In the genomic region with DNA sequence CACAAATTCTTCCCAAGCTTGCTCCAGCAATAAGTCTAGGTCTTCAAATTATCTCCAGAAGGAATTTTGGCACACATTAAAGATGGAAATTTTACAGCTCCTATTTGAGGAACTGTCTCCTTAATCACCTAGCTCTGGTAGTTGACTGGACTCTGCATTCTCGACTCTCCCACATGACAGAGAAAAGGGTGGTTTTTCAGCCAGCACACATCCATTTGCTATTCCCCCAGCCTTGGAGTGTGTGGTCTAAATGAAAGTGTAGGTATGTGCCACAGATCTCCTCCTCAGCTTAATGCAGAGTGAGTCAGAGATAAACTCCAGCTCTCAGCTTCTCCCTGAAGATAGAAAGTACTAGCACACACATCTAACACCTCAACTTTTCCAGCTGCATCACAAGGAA, we compare ENCODE assay signal across 28 cellular contexts.
A peak's percentile ranks its signal among the peaks of the same experiment; 100 is the strongest.
DNase-seq lines count a peak whose midpoint lies in the region; ATAC-seq and TF ChIP-seq lines count a peak whose summit lies in the region.
"Had no signal": no experiment of that assay in that cellular context is flagged by ENCODE, and none has a peak within 500 bp of the region (broad histone marks: within the 10 kb centered on the region; RNA-seq: fewer than 3 reads in every experiment).

No MANE protein-coding gene starts in this region.

- peak; percentile 23 for DNase-seq in AG04449 (ENCODE audit: low read depth, low spot score)
- DNase-seq in HT1080 (ENCODE audit: low read depth), result peak; percentile 52
- DNase-seq in astrocyte of the spinal cord (ENCODE audit: low read depth, low spot score), result peak; percentile 19
- peak; percentile 66 for DNase-seq in iris pigment epithelial cell (ENCODE audit: low read depth)
- DNase-seq in GM03348 (ENCODE audit: low spot score), result no peak
- DNase-seq in heart left ventricle, result no peak
- DNase-seq: 8988T; activated B cell treated with CpG ODN at 0.5 μM for 24 hours; activated CD4-positive, alpha-beta T cell treated with anti-CD3 and anti-CD28 coated beads, Interleukin-2, amount 10 ng/mL, durations not matched to agents 7 days and 5 days; activated effector memory CD4-positive, alpha-beta T cell treated with anti-CD3 and anti-CD28 coated beads, Interleukin-2, amount 50 U/mL, for 16 hours; activated T-cell treated with anti-CD3 and anti-CD28 coated beads, Interleukin-2, amount 50 U/mL, for 24 hours; anterior cingulate cortex; central memory CD4-positive, alpha-beta T cell; DMS79; erythroblast; foreskin fibroblast; H9; NCI-H1048; NCI-H2107; NCI-H446 treated with DMSO at 0.1 percent for 48 hours; NCI-H774; nephron progenitor cell; pancreas; SJCRH30; stimulated activated naive CD4-positive, alpha-beta T cell had no signal

- ATAC-seq in GM19035 (IDR thresholded peaks at IDR 0.05; ENCODE audit: unreplicated experiment) (no peak), gastroesophageal sphincter (no peak), heart left ventricle (no peak)
- ATAC-seq: pancreas had no signal

- TF ChIP-seq CTCF in AG04449 (IDR thresholded peaks at IDR 0.05; ENCODE audit: insufficient read depth, low read length, missing control alignments), result no peak
- TF ChIP-seq CTCF in astrocyte of the spinal cord (IDR thresholded peaks at IDR 0.05; ENCODE audit: low read depth, low read length), result no peak
- no peak for TF ChIP-seq CTCF in gastroesophageal sphincter (IDR thresholded peaks at IDR 0.05)
- TF ChIP-seq CTCF in heart left ventricle (IDR thresholded peaks at IDR 0.05), result no peak

- no peak overlapping the region for H3K27ac ChIP-seq in gastroesophageal sphincter
- no peak overlapping the region for H3K27ac ChIP-seq in heart left ventricle
- H3K27ac ChIP-seq: pancreas, SJCRH30, skin epidermis had no signal

- WGBS in gastroesophageal sphincter (ENCODE audit: low coverage in 1 of 2), 2 donors, result 100% methylated on average over 1 of the region's 1 CpG; no CpG with 5 or more reads in 1 of the 2 donors
- WGBS in heart left ventricle, 4 donors, result 42 to 64% (median 61%) methylated on average over 1 of the region's 1 CpG

- H3K4me1 ChIP-seq in gastroesophageal sphincter (no peaks in the 10 kb centered on the region), heart left ventricle (no peaks in the 10 kb centered on the region)
- H3K4me1 ChIP-seq: pancreas, SJCRH30 had no signal

- CTCF ChIA-PET in AG04449 (lab: Yijun Ruan, JAX), result no interaction called here

- POLR2A ChIA-PET in AG04449 (lab: Yijun Ruan, JAX), result no interaction called here

- H3K27me3 ChIP-seq in gastroesophageal sphincter, result no peaks in the 10 kb centered on the region
- no peaks in the 10 kb centered on the region for H3K27me3 ChIP-seq in heart left ventricle
- H3K27me3 ChIP-seq: pancreas, SJCRH30 had no signal

- TF ChIP-seq EP300 in gastroesophageal sphincter (IDR thresholded peaks at IDR 0.05), result no peak

- H3K4me3 ChIP-seq in AG04449 (ENCODE audit: low read depth, low read length), result no peak overlapping the region
- H3K4me3 ChIP-seq in astrocyte of the spinal cord (ENCODE audit: low read depth, low read length), result no peak overlapping the region
- H3K4me3 ChIP-seq in gastroesophageal sphincter, result no peak overlapping the region
- no peak overlapping the region for H3K4me3 ChIP-seq in heart left ventricle
- H3K4me3 ChIP-seq: pancreas, SJCRH30, skin epidermis had no signal

- H3K9me3 ChIP-seq in gastroesophageal sphincter, result peaks cover 0 to 39% (median 0%) of the 10 kb centered on the region in 3 donors
- H3K9me3 ChIP-seq in heart left ventricle, result peaks cover 0 to 41% (median 13%) of the 10 kb centered on the region in 12 donors
- H3K9me3 ChIP-seq: pancreas, SJCRH30 had no signal

- intact Hi-C loops in heart left ventricle (cut with DNase I), result no loop called here

- TF ChIP-seq POLR2A in gastroesophageal sphincter (IDR thresholded peaks at IDR 0.05) (no peak), heart left ventricle (IDR thresholded peaks at IDR 0.05) (no peak)

- in situ Hi-C loops in astrocyte of the spinal cord (cut with HindIII; ENCODE audit: low sequenced_read_pairs), result no loop called here

- H3K36me3 ChIP-seq in gastroesophageal sphincter (no peaks in the 10 kb centered on the region), heart left ventricle (no peaks in the 10 kb centered on the region)
- H3K36me3 ChIP-seq: pancreas, SJCRH30 had no signal

Comparison
In these comparisons a context has a peak if more than half of its experiments do, and no peak if none do; other contexts are left out.
1. DNase-seq: peak in AG04449 (single experiment), HT1080 (single experiment), astrocyte of the spinal cord (single experiment) and iris pigment epithelial cell (single experiment); none in GM03348 (single experiment) and heart left ventricle (0 of 5).